ENCODE assay signal across 2 cellular contexts in genomic region chr2:105401867-105402266, GRCh38.
TF ChIP-seq lines count a peak whose summit lies in the region.

No MANE protein-coding gene starts in this region.

TF ChIP-seq in K562, 482 proteins besides CTCF, POLR2A, EP300 and RAD21:
- TF ChIP-seq ZNF274 (IDR thresholded peaks at IDR 0.05; ENCODE audit: borderline replicate concordance, low read depth, low read length) (no peak), STAT5B (CRISPR knock-in tag; IDR thresholded peaks at IDR 0.05) (no peak), ZNF511 (CRISPR knock-in tag; IDR thresholded peaks at IDR 0.05) (no peak), ZNF707 (CRISPR knock-in tag; conservative IDR thresholded peaks at IDR 0.05) (peak; percentile 76; the same call in 1 of the 2 replicates), MTF1 (CRISPR knock-in tag; IDR thresholded peaks at IDR 0.05; ENCODE audit: borderline replicate concordance) (peak; percentile 80), ZNF449 (CRISPR knock-in tag; IDR thresholded peaks at IDR 0.05) (peak; percentile 81; the same call in 1 of the 2 replicates), FOXK2 (conservative IDR thresholded peaks at IDR 0.05 in 1 of 2, IDR thresholded peaks at IDR 0.05 in 1 of 2; ENCODE audit: low read depth in 2 of 2) (no peak), MAX (CRISPR knock-in tag; IDR thresholded peaks at IDR 0.05) (no peak), ZNF408 (CRISPR knock-in tag; IDR thresholded peaks at IDR 0.05; ENCODE audit: low read depth) (peak; percentile 81; the same call in 1 of the 2 replicates), ZNF277 (CRISPR knock-in tag; IDR thresholded peaks at IDR 0.05; ENCODE audit: borderline replicate concordance) (peak; percentile 87; the same call in 1 of the 2 replicates), ZNF263 (CRISPR knock-in tag; IDR thresholded peaks at IDR 0.05; ENCODE audit: borderline replicate concordance) (no peak), SLC30A9 (CRISPR knock-in tag; IDR thresholded peaks at IDR 0.05) (peak; percentile 78; the same call in 1 of the 2 replicates), PPARD (CRISPR knock-in tag; IDR thresholded peaks at IDR 0.05) (0 out of 2 replicates have a peak, but pooled peaks have one; percentile 32), ZNF140 (CRISPR knock-in tag; IDR thresholded peaks at IDR 0.05) (peak; percentile 88), ZBTB8A (IDR thresholded peaks at IDR 0.05; ENCODE audit: partially characterized antibody) (no peak), ZNF76 (CRISPR knock-in tag; IDR thresholded peaks at IDR 0.05; ENCODE audit: borderline replicate concordance) (0 out of 2 replicates have a peak, but pooled peaks have one; percentile 66), RCOR1 (IDR thresholded peaks at IDR 0.05; ENCODE audit: borderline replicate concordance in 1 of 2, low read depth in 2 of 2, low read length in 2 of 2) (no peak)
- TF ChIP-seq, protein P1, sequence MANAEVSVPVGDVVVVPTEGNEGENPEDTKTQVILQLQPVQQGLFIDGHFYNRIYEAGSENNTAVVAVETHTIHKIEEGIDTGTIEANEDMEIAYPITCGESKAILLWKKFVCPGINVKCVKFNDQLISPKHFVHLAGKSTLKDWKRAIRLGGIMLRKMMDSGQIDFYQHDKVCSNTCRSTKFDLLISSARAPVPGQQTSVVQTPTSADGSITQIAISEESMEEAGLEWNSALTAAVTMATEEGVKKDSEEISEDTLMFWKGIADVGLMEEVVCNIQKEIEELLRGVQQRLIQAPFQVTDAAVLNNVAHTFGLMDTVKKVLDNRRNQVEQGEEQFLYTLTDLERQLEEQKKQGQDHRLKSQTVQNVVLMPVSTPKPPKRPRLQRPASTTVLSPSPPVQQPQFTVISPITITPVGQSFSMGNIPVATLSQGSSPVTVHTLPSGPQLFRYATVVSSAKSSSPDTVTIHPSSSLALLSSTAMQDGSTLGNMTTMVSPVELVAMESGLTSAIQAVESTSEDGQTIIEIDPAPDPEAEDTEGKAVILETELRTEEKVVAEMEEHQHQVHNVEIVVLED (CRISPR knock-in tag; IDR thresholded peaks at IDR 0.05): 0 out of 2 replicates have a peak, but pooled peaks have one; percentile 12
- TF ChIP-seq, protein P2, sequence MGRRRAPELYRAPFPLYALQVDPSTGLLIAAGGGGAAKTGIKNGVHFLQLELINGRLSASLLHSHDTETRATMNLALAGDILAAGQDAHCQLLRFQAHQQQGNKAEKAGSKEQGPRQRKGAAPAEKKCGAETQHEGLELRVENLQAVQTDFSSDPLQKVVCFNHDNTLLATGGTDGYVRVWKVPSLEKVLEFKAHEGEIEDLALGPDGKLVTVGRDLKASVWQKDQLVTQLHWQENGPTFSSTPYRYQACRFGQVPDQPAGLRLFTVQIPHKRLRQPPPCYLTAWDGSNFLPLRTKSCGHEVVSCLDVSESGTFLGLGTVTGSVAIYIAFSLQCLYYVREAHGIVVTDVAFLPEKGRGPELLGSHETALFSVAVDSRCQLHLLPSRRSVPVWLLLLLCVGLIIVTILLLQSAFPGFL (CRISPR knock-in tag; IDR thresholded peaks at IDR 0.05): no peak
- TF ChIP-seq, protein P3, sequence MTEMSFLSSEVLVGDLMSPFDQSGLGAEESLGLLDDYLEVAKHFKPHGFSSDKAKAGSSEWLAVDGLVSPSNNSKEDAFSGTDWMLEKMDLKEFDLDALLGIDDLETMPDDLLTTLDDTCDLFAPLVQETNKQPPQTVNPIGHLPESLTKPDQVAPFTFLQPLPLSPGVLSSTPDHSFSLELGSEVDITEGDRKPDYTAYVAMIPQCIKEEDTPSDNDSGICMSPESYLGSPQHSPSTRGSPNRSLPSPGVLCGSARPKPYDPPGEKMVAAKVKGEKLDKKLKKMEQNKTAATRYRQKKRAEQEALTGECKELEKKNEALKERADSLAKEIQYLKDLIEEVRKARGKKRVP (CRISPR knock-in tag; IDR thresholded peaks at IDR 0.05): no peak

TF ChIP-seq in HepG2, 621 proteins besides CTCF, POLR2A, EP300 and RAD21:
- TF ChIP-seq NCOR1 (IDR thresholded peaks at IDR 0.05; ENCODE audit: borderline replicate concordance, low read length) (no peak), ZNF331 (CRISPR knock-in tag; IDR thresholded peaks at IDR 0.05) (no peak), ZFP36 (IDR thresholded peaks at IDR 0.05; ENCODE audit: borderline replicate concordance, low read depth, low read length, partially characterized antibody) (no peak), ZNF530 (CRISPR knock-in tag; IDR thresholded peaks at IDR 0.05; ENCODE audit: low read depth) (no peak), SRF (IDR thresholded peaks at IDR 0.05; ENCODE audit: low read depth, low read length) (no peak), NFKBIZ (CRISPR knock-in tag; IDR thresholded peaks at IDR 0.05) (no peak), ZMYM4 (CRISPR knock-in tag; IDR thresholded peaks at IDR 0.05) (no peak), TFDP2 (CRISPR knock-in tag; IDR thresholded peaks at IDR 0.05) (no peak), ZBTB3 (CRISPR knock-in tag; IDR thresholded peaks at IDR 0.05; ENCODE audit: borderline replicate concordance, low read depth) (no peak), ZNF614 (CRISPR knock-in tag; IDR thresholded peaks at IDR 0.05; ENCODE audit: borderline replicate concordance) (no peak), ZNF597 (CRISPR knock-in tag; IDR thresholded peaks at IDR 0.05) (no peak), ZNF451 (CRISPR knock-in tag; IDR thresholded peaks at IDR 0.05) (no peak), EZH2 (conservative IDR thresholded peaks at IDR 0.05; ENCODE audit: low read depth, low read length) (no peak), ZSCAN5A (CRISPR knock-in tag; IDR thresholded peaks at IDR 0.05; ENCODE audit: borderline replicate concordance) (no peak), ZNF407 (CRISPR knock-in tag; IDR thresholded peaks at IDR 0.05; ENCODE audit: not compliant biosample characterization) (no peak), ZNF629 (CRISPR knock-in tag; conservative IDR thresholded peaks at IDR 0.05) (no peak)
- TF ChIP-seq, protein P3 (CRISPR knock-in tag; IDR thresholded peaks at IDR 0.05): no peak
- TF ChIP-seq, protein P4, sequence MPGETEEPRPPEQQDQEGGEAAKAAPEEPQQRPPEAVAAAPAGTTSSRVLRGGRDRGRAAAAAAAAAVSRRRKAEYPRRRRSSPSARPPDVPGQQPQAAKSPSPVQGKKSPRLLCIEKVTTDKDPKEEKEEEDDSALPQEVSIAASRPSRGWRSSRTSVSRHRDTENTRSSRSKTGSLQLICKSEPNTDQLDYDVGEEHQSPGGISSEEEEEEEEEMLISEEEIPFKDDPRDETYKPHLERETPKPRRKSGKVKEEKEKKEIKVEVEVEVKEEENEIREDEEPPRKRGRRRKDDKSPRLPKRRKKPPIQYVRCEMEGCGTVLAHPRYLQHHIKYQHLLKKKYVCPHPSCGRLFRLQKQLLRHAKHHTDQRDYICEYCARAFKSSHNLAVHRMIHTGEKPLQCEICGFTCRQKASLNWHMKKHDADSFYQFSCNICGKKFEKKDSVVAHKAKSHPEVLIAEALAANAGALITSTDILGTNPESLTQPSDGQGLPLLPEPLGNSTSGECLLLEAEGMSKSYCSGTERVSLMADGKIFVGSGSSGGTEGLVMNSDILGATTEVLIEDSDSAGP (CRISPR knock-in tag; IDR thresholded peaks at IDR 0.05; ENCODE audit: borderline replicate concordance): no peak
- TF ChIP-seq, protein P5, sequence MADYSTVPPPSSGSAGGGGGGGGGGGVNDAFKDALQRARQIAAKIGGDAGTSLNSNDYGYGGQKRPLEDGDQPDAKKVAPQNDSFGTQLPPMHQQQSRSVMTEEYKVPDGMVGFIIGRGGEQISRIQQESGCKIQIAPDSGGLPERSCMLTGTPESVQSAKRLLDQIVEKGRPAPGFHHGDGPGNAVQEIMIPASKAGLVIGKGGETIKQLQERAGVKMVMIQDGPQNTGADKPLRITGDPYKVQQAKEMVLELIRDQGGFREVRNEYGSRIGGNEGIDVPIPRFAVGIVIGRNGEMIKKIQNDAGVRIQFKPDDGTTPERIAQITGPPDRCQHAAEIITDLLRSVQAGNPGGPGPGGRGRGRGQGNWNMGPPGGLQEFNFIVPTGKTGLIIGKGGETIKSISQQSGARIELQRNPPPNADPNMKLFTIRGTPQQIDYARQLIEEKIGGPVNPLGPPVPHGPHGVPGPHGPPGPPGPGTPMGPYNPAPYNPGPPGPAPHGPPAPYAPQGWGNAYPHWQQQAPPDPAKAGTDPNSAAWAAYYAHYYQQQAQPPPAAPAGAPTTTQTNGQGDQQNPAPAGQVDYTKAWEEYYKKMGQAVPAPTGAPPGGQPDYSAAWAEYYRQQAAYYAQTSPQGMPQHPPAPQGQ (CRISPR knock-in tag; IDR thresholded peaks at IDR 0.05; ENCODE audit: borderline replicate concordance): no peak
